In the genomic region with DNA sequence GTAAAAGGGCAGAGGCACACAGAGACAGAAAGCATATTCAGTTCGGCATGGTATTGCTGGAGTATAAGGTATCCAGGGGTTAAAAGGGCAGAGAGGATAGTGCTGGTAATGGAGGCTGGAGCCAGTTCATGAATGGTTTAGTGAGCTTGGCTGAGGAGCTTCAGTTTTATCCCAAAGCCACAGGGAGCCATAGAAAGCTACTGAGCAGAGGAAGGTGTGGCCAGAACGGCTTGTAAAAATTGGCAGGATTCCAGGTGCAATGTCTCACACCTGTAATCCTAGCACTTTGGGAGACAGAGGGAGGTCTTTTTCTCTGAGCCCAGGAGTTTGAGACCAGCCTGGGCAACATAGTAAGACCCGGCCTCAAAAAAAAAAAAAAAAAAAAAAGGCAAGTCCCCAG, we compare ENCODE assay signal across 1 cellular context.
TF ChIP-seq lines count a peak whose summit lies in the region.

No MANE protein-coding gene starts in this region.

TF ChIP-seq in HEK293, 187 proteins besides CTCF, POLR2A, EP300 and RAD21 (continued from another document):
- TF ChIP-seq ZNF510 (tag by site-specific recombination; IDR thresholded peaks at IDR 0.05; ENCODE audit: insufficient replicate concordance) (no peak), ZNF621 (tag by site-specific recombination; IDR thresholded peaks at IDR 0.05) (no peak), ZNF830 (tag by site-specific recombination; IDR thresholded peaks at IDR 0.05; ENCODE audit: low read depth) (no peak), ZSCAN4 (tag by site-specific recombination; IDR thresholded peaks at IDR 0.05) (no peak), GLI4 (tag by site-specific recombination; IDR thresholded peaks at IDR 0.05) (no peak), ZBTB11 (tag by site-specific recombination; conservative IDR thresholded peaks at IDR 0.05; ENCODE audit: low read depth) (no peak)
